Comparison of ENCODE assay signal across 1 cellular context in the genomic region with DNA sequence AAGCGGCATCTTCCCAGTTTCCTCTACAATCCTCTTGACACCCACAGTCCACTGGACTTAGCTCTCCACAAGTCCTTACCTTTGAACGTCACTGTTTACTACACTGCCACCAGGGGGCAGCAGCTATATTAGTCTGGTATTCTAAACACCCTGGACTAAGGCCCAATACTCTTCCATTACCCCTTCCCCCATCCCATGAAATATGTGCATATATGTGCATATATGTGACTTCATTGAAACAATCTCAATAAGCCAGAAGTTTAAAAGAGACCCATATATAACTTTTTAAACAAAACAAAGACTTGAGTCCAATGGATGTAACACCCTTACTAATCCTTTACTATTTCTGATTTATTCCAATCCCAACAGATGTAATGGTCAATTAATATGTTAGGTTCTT.
TF ChIP-seq lines count a peak whose summit lies in the region.

No MANE protein-coding gene starts in this region.

TF ChIP-seq in K562, 482 proteins besides CTCF, POLR2A, EP300 and RAD21 (continued from another document):
- TF ChIP-seq, protein P1, sequence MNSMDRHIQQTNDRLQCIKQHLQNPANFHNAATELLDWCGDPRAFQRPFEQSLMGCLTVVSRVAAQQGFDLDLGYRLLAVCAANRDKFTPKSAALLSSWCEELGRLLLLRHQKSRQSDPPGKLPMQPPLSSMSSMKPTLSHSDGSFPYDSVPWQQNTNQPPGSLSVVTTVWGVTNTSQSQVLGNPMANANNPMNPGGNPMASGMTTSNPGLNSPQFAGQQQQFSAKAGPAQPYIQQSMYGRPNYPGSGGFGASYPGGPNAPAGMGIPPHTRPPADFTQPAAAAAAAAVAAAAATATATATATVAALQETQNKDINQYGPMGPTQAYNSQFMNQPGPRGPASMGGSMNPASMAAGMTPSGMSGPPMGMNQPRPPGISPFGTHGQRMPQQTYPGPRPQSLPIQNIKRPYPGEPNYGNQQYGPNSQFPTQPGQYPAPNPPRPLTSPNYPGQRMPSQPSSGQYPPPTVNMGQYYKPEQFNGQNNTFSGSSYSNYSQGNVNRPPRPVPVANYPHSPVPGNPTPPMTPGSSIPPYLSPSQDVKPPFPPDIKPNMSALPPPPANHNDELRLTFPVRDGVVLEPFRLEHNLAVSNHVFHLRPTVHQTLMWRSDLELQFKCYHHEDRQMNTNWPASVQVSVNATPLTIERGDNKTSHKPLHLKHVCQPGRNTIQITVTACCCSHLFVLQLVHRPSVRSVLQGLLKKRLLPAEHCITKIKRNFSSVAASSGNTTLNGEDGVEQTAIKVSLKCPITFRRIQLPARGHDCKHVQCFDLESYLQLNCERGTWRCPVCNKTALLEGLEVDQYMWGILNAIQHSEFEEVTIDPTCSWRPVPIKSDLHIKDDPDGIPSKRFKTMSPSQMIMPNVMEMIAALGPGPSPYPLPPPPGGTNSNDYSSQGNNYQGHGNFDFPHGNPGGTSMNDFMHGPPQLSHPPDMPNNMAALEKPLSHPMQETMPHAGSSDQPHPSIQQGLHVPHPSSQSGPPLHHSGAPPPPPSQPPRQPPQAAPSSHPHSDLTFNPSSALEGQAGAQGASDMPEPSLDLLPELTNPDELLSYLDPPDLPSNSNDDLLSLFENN (IDR thresholded peaks at IDR 0.05; ENCODE audit: low read depth in 2 of 2, low read length in 2 of 2) = no peak
- TF ChIP-seq ZFPM2 (CRISPR knock-in tag; IDR thresholded peaks at IDR 0.05) (no peak), ZNF140 (CRISPR knock-in tag; IDR thresholded peaks at IDR 0.05) (no peak), PHB2 (IDR thresholded peaks at IDR 0.05; ENCODE audit: low read depth) (no peak)
TF ChIP-seq in K562: peak in this region for 4.
